ENCODE assay signal across 22 cellular contexts in genomic region chr11:2834893-2835767, GRCh38. TPM values are rescaled to one million over a fixed set of nuclear protein-coding genes. Genes with fewer than 3 reads are reported as not detected.
DNase-seq lines count a peak whose midpoint lies in the region; ATAC-seq, FAIRE-seq and TF ChIP-seq lines count a peak whose summit lies in the region.
"Had no signal": no experiment of that assay in that cellular context is flagged by ENCODE, and none has a peak within 500 bp of the region (broad histone marks: within the 10 kb centered on the region; RNA-seq: fewer than 3 reads in every experiment).

No MANE protein-coding gene starts in this region.

- in situ Hi-C loops in HepG2 (cut with HindIII; ENCODE audit: extremely low pct_ligation_motif_present, low pct_unique_long_range_greater_than_20kb), result no loop called here

- intact Hi-C loops in HepG2 (cut with micrococcal nuclease; ENCODE audit: unreplicated experiment), result no loop called here
- intact Hi-C loops in right lobe of liver (cut with DNase I), result no loop called here

- H3K79me2 ChIP-seq in HepG2 (ENCODE audit: insufficient read depth, low read length), result no peaks in the 10 kb centered on the region

- H3K4me1 ChIP-seq in HepG2 (ENCODE audit: insufficient read depth, low read length), result peaks cover 37% of the 10 kb centered on the region
- no peaks in the 10 kb centered on the region for H3K4me1 ChIP-seq in right lobe of liver
- no peaks in the 10 kb centered on the region for H3K4me1 ChIP-seq in effector memory CD4-positive, alpha-beta T cell (ENCODE audit: control insufficient read depth, insufficient read depth, low read length, poor library complexity, severe bottlenecking)
- H3K4me1 ChIP-seq: SJSA1 had no signal

- H3K4me3 ChIP-seq in HepG2 (replicated peaks in 1 of 3; ENCODE audit: insufficient read depth in 1 of 3, low read depth in 2 of 3, low read length in 3 of 3) (no peak overlapping the region), right lobe of liver (no peak overlapping the region)
- H3K4me3 ChIP-seq in effector memory CD4-positive, alpha-beta T cell (ENCODE audit: insufficient read depth, low read depth, low read length, poor library complexity, severe bottlenecking), result no peak overlapping the region
- H3K4me3 ChIP-seq: left lung, SJSA1, spleen, upper lobe of left lung had no signal

- DNase-seq in HepG2 (ENCODE audit: low spot score), result peak; percentile 27
- no peak for DNase-seq in right lobe of liver
- peak; percentile 73 for DNase-seq in astrocyte of the hippocampus (ENCODE audit: low read depth, low spot score)
- peak; percentile 30 for DNase-seq in kidney tubule cell (ENCODE audit: low spot score)
- DNase-seq in SHP77 (lab: John Stamatoyannopoulos, UW), result no peak
- no peak for DNase-seq in AG08396 (ENCODE audit: low spot score)
- no peak for DNase-seq in effector memory CD4-positive, alpha-beta T cell
- no peak for DNase-seq in MV-4-11 (lab: John Stamatoyannopoulos, UW)
- DNase-seq: ACHN; activated CD4-positive, alpha-beta T cell treated with anti-CD3 and anti-CD28 coated beads, Interleukin-2, amount 50 U/mL, for 1 hour; activated naive CD4-positive, alpha-beta T cell treated with anti-CD3 and anti-CD28 coated beads, Interleukin-2, amount 50 U/mL, for 16 hours; caudate nucleus; CD4-positive, CD25-positive, alpha-beta regulatory T cell; DMS79 treated with DMSO at 0.1 percent for 48 hours; effector CD4-positive, alpha-beta T cell; NCI-H1436 treated with DMSO at 0.1 percent for 48 hours; NCI-H446 treated with DMSO at 0.1 percent for 48 hours; spleen; stimulated activated naive B cell treated with anti-CD40 and anti-IgM and Interleukin-4, amounts not matched to agents 10 μg/mL and 1 μg/mL and 100 μg/mL, for 72 hours had no signal

- FAIRE-seq in HepG2 (lab: Jason Lieb, UNC), result no peak

- CTCF ChIA-PET in HepG2 (lab: Yijun Ruan, JAX; ENCODE audit: low intra/inter-chr PET ratio, low total read pairs), result no interaction called here

- TF ChIP-seq RAD21 in HepG2 (CRISPR knock-in tag; IDR thresholded peaks at IDR 0.05), result no peak

- no peaks in the 10 kb centered on the region for H4K20me1 ChIP-seq in HepG2 (ENCODE audit: insufficient read depth, low read length)

- TF ChIP-seq EP300 in HepG2 (IDR thresholded peaks at IDR 0.05; ENCODE audit: low read depth in 2 of 2, low read length in 2 of 2) (no peak), HepG2 (CRISPR knock-in tag; IDR thresholded peaks at IDR 0.05; ENCODE audit: borderline replicate concordance) (no peak)

- H3K36me3 ChIP-seq in HepG2 (replicated peaks in 1 of 2; ENCODE audit: control insufficient read depth in 1 of 2, insufficient read depth in 2 of 2, low read length in 2 of 2) (no peaks in the 10 kb centered on the region), right lobe of liver (no peaks in the 10 kb centered on the region)
- no peaks in the 10 kb centered on the region for H3K36me3 ChIP-seq in effector memory CD4-positive, alpha-beta T cell (ENCODE audit: control insufficient read depth, insufficient read depth, low read length)
- H3K36me3 ChIP-seq: left lung, SJSA1, spleen, upper lobe of left lung had no signal

- no peak for ATAC-seq in HepG2
- ATAC-seq in right lobe of liver, result no peak
- ATAC-seq: left lung; stimulated activated naive B cell treated with anti-CD40 and anti-IgM and Interleukin-4, amounts not matched to agents 10 μg/mL and 1 μg/mL and 100 μg/mL, for 72 hours had no signal

- H3K9ac ChIP-seq in HepG2 (ENCODE audit: insufficient read depth, low read depth, low read length), result no peak overlapping the region

- 28% methylated on average over 7 of the region's 15 CpGs for WGBS in HepG2 (ENCODE audit: low lambda C conversion rate)
- WGBS in right lobe of liver (ENCODE audit: insufficient coverage, low coverage, low lambda C conversion rate, missing lambda C conversion rate), result 53% methylated on average over 5 of the region's 15 CpGs

- H3K27me3 ChIP-seq in HepG2 (ENCODE audit: control insufficient read depth in 1 of 2, insufficient read depth in 2 of 2, low read length in 2 of 2) (peaks cover 10 to 67% of the 10 kb centered on the region in 2 experiments; a peak in 4 of 5 replicates), right lobe of liver (no peaks in the 10 kb centered on the region)
- H3K27me3 ChIP-seq in effector memory CD4-positive, alpha-beta T cell (replicated peaks; ENCODE audit: control insufficient read depth, insufficient read depth, low read length, poor library complexity, severe bottlenecking), result no peaks in the 10 kb centered on the region
- H3K27me3 ChIP-seq: left lung, spleen, upper lobe of left lung had no signal

- no TSS peak for BruUV-seq in HepG2 (replicated peaks; lab: Mats Ljungman, UMichigan)

- no peak overlapping the region for H2AFZ ChIP-seq in HepG2 (ENCODE audit: low read length)

- H3K27ac ChIP-seq in HepG2 (ENCODE audit: extremely low read length, insufficient read depth, low read length), result no peak overlapping the region
- no peak overlapping the region for H3K27ac ChIP-seq in right lobe of liver
- H3K27ac ChIP-seq in effector memory CD4-positive, alpha-beta T cell (ENCODE audit: insufficient read depth, low read length, poor library complexity, severe bottlenecking), result no peak overlapping the region
- H3K27ac ChIP-seq: left lung, SJSA1, spleen had no signal

- no peak overlapping the region for H3K4me2 ChIP-seq in HepG2 (ENCODE audit: low read depth, low read length)

- TF ChIP-seq CTCF in HepG2 (CRISPR knock-in tag; IDR thresholded peaks at IDR 0.05) (no peak), right lobe of liver (IDR thresholded peaks at IDR 0.05) (no peak)

- no peak for TF ChIP-seq POLR2A in HepG2 (IDR thresholded peaks at IDR 0.05; ENCODE audit: insufficient read depth in 1 of 2, low read depth in 2 of 2, low read length in 2 of 2)
- TF ChIP-seq POLR2A in right lobe of liver (IDR thresholded peaks at IDR 0.05), result no peak

- H3K9me3 ChIP-seq in HepG2 (ENCODE audit: low read length) (no peaks in the 10 kb centered on the region), right lobe of liver (no peaks in the 10 kb centered on the region)
- H3K9me3 ChIP-seq in effector memory CD4-positive, alpha-beta T cell (ENCODE audit: control insufficient read depth, low read length), result no peaks in the 10 kb centered on the region
- H3K9me3 ChIP-seq: left lung, SJSA1, spleen, upper lobe of left lung had no signal

- POLR2A ChIA-PET in HepG2 (lab: Yijun Ruan, JAX), result interaction anchor here (0.7 kb wide), 1 partner anchor 139 kb away, joined by 3 read pairs; no protein-coding TSS in a partner anchor

TF ChIP-seq in HepG2, 621 proteins besides CTCF, POLR2A, EP300 and RAD21 (continues in another document):
- TF ChIP-seq TCF12 (IDR thresholded peaks at IDR 0.05) (no peak), TCF12 (CRISPR knock-in tag; IDR thresholded peaks at IDR 0.05) (no peak), NR2F6 (IDR thresholded peaks at IDR 0.05) (no peak), NR2F6 (CRISPR knock-in tag; IDR thresholded peaks at IDR 0.05) (no peak), MAF1 (CRISPR knock-in tag; IDR thresholded peaks at IDR 0.05; ENCODE audit: borderline replicate concordance) (no peak), ZNF703 (CRISPR knock-in tag; IDR thresholded peaks at IDR 0.05; ENCODE audit: borderline replicate concordance) (no peak), PRPF4 (IDR thresholded peaks at IDR 0.05; ENCODE audit: low read depth, low read length, poor library complexity, severe bottlenecking) (no peak), MAFG (CRISPR knock-in tag; IDR thresholded peaks at IDR 0.05) (no peak), ZNF446 (CRISPR knock-in tag; IDR thresholded peaks at IDR 0.05) (no peak), SMAD1 (CRISPR knock-in tag; IDR thresholded peaks at IDR 0.05; ENCODE audit: borderline replicate concordance, low read depth) (no peak), MTA1 (CRISPR knock-in tag; IDR thresholded peaks at IDR 0.05; ENCODE audit: borderline replicate concordance) (no peak), ZFY (CRISPR knock-in tag; IDR thresholded peaks at IDR 0.05) (no peak), AKAP8 (CRISPR knock-in tag; IDR thresholded peaks at IDR 0.05) (no peak), MTF1 (CRISPR knock-in tag; IDR thresholded peaks at IDR 0.05) (no peak), ZFAT (CRISPR knock-in tag; conservative IDR thresholded peaks at IDR 0.05) (no peak)

RNA-seq across cellular contexts. Expression of gene CDKN1C, which starts 50.4 kb away (rescaled TPM):
- total RNA-seq in HepG2 (2016; rRNA removed; fragmentation: Illumina TruSeq; extraction: Trizol) (not detected in 2 replicates), right lobe of liver (1 to 10 TPM; 2.2 to 8.0 (median 3.6) TPM)
- total RNA-seq in HepG2 (2016; cell fraction: cytosol; rRNA removed; fragmentation: Illumina TruSeq; extraction: Trizol; ENCODE audit: low read depth), result not detected in 2 replicates
- not detected in 2 replicates for total RNA-seq in HepG2 (2016; cell fraction: insoluble cytoplasmic fraction; rRNA removed; fragmentation: Illumina TruSeq; extraction: Trizol)
- not detected in 2 replicates for total RNA-seq in HepG2 (2016; cell fraction: membrane; rRNA removed; fragmentation: Illumina TruSeq; extraction: Trizol)
- total RNA-seq in HepG2 (2016; cell fraction: nucleus; rRNA removed; fragmentation: Illumina TruSeq; extraction: Trizol), result not detected in 2 replicates
- polyA plus RNA-seq in HepG2 (2011; rRNA removed), result not detected in 2 replicates
- polyA plus RNA-seq in HepG2 (2011; cell fraction: cytosol; rRNA removed), result not detected in 2 replicates
- polyA plus RNA-seq in HepG2 (2011; cell fraction: nucleus; rRNA removed), result 0.10 and 0.23 TPM in 2 replicates
- polyA plus RNA-seq in HepG2 (2012), result not detected in 2 replicates
- polyA plus RNA-seq in HepG2 (2016; cell fraction: cytosol; fragmentation: Illumina TruSeq; extraction: Trizol; ENCODE audit: low read depth), result not detected in 2 replicates
- polyA plus RNA-seq in HepG2 (2016; cell fraction: insoluble cytoplasmic fraction; fragmentation: Illumina TruSeq; extraction: Trizol; ENCODE audit: low read depth), result not detected in 2 replicates
- polyA plus RNA-seq in HepG2 (2016; cell fraction: membrane; fragmentation: Illumina TruSeq; extraction: Trizol; ENCODE audit: low read depth), result not detected in 2 replicates
- not detected in 2 replicates for polyA plus RNA-seq in HepG2 (2016; cell fraction: nucleus; fragmentation: Illumina TruSeq; extraction: Trizol; ENCODE audit: insufficient read depth, low read depth)
- 17.4 TPM in 1 of 2 replicates, not detected in the other for polyA minus RNA-seq in HepG2 (2011; rRNA and poly(A)+ RNA removed; ENCODE audit: low replicate concordance)
- 0.30 and 0.70 TPM in 2 replicates for polyA minus RNA-seq in HepG2 (2011; cell fraction: cytosol; rRNA and poly(A)+ RNA removed)
- 0.52 TPM in 1 of 2 replicates, not detected in the other for polyA minus RNA-seq in HepG2 (2011; cell fraction: nucleus; rRNA and poly(A)+ RNA removed)

Comparison
In these comparisons a context has a peak if more than half of its experiments do, and no peak if none do; other contexts are left out.
1. DNase-seq: peak in HepG2 (single experiment), astrocyte of the hippocampus (single experiment) and kidney tubule cell (single experiment); none in right lobe of liver (0 of 3), SHP77 (0 of 2), AG08396 (single experiment), effector memory CD4-positive, alpha-beta T cell (0 of 3) and MV-4-11 (single experiment).